ENCODE assay signal across 8 cellular contexts in genomic region chr11:65871811-65872548, GRCh38. TPM values are rescaled to one million over a fixed set of nuclear protein-coding genes. Genes with fewer than 3 reads are reported as not detected.
DNase-seq lines count a peak whose midpoint lies in the region; TF ChIP-seq lines count a peak whose summit lies in the region.

No MANE protein-coding gene starts in this region.

- 29 to 51% (median 47%) methylated on average over 10 to 26 of the region's 26 CpGs for WGBS in stomach, 5 donors

- DNase-seq in astrocyte of the spinal cord (ENCODE audit: low read depth, low spot score) = peak; percentile 34
- no peak for DNase-seq in stomach
- no peak for DNase-seq in NCI-H1092 (lab: John Stamatoyannopoulos, UW)
- DNase-seq in activated gamma-delta T cell treated with Interleukin-2 at 50 U/mL for 16 hours = no peak
- no peak for DNase-seq in NCI-H1694 treated with DMSO at 0.1 percent for 48 hours (lab: John Stamatoyannopoulos, UW)
- DNase-seq in NCI-H2029 (lab: John Stamatoyannopoulos, UW) = no peak

- no peak for TF ChIP-seq POLR2A in stomach (IDR thresholded peaks at IDR 0.05)

- H3K4me3 ChIP-seq in HUES6 (ENCODE audit: low read depth, low read length) = peak overlapping the region; percentile 71
- H3K4me3 ChIP-seq in astrocyte of the spinal cord (ENCODE audit: low read depth, low read length) = peak overlapping the region; percentile 65
- peak overlapping the region; percentile 60 to 63 (median 62) for H3K4me3 ChIP-seq in stomach

- H3K27me3 ChIP-seq in HUES6 (ENCODE audit: control insufficient read depth, insufficient read depth, low read length) (0 out of 2 replicates have a peak, but pooled peaks cover 2% of the 10 kb centered on the region), layer of hippocampus (ENCODE audit: control insufficient read depth, insufficient read depth, low read length) (no peaks in the 10 kb centered on the region), stomach (no peaks in the 10 kb centered on the region)

- H3K27ac ChIP-seq in HUES6 (ENCODE audit: low read depth, low read length) (no peak overlapping the region), layer of hippocampus (ENCODE audit: low read depth, low read length) (peak overlapping the region; percentile 75), stomach (peak overlapping the region; percentile 48 to 91 (median 87))

- TF ChIP-seq EP300 in stomach (IDR thresholded peaks at IDR 0.05) = no peak

- peaks cover 3% of the 10 kb centered on the region; the same call in 1 of the 2 replicates for H3K36me3 ChIP-seq in HUES6 (ENCODE audit: control insufficient read depth, insufficient read depth, low read length)
- H3K36me3 ChIP-seq in stomach = peaks cover 0 to 38% (median 26%) of the 10 kb centered on the region in 4 donors

- in situ Hi-C loops in astrocyte of the spinal cord (cut with HindIII; ENCODE audit: low sequenced_read_pairs) = no loop called here

- H3K9ac ChIP-seq in HUES6 (ENCODE audit: low read length) = peak overlapping the region; percentile 84

- intact Hi-C loops in stomach (cut with DNase I; ENCODE audit: low total_unique reads) = no loop called here

- TF ChIP-seq CTCF in astrocyte of the spinal cord (IDR thresholded peaks at IDR 0.05; ENCODE audit: low read depth, low read length) (peak; percentile 32), stomach (IDR thresholded peaks at IDR 0.05) (no peak)

- H3K9me3 ChIP-seq in HUES6 (ENCODE audit: control insufficient read depth, insufficient read depth, low read depth, low read length) = no peaks in the 10 kb centered on the region
- no peaks in the 10 kb centered on the region for H3K9me3 ChIP-seq in stomach

- H3K4me1 ChIP-seq in HUES6 (ENCODE audit: control insufficient read depth, insufficient read depth, low read length) (peaks cover 10% of the 10 kb centered on the region), stomach (peaks cover 34 to 55% (median 41%) of the 10 kb centered on the region in 4 donors)

RNA-seq across cellular contexts. Expression of gene EFEMP2, which starts 0.6 kb away (rescaled TPM):
- 10 to 100 TPM; 21.0 to 34.4 (median 23.3) TPM for total RNA-seq in stomach
- 10 to 100 TPM; 31.8 to 37.9 (median 36.0) TPM for polyA plus RNA-seq in stomach

RNA-seq across cellular contexts. Expression of gene CTSW, which starts 7.7 kb away (rescaled TPM):
- 1 to 10 TPM in 2 of 5 donors, under 1 TPM in 1, not detected in 2; 0.58 to 2.2 (median 1.1) TPM for total RNA-seq in stomach
- polyA plus RNA-seq in stomach = 1 to 10 TPM in 2 of 3 donors, under 1 TPM in 1; 0.43 to 2.7 (median 1.6) TPM

RNA-seq across cellular contexts. Expression of gene MUS81, which starts 11.7 kb away (rescaled TPM):
- 100 to 1,000 TPM in 2 of 5 donors, 10 to 100 TPM in 3; 26.4 to 162 (median 81.1) TPM for total RNA-seq in stomach
- 10 to 100 TPM; 32.7 to 64.6 (median 32.9) TPM for polyA plus RNA-seq in stomach

RNA-seq across cellular contexts. Expression of gene CFL1, which starts 14.0 kb away (rescaled TPM):
- total RNA-seq in stomach = 1,000 to 10,000 TPM in 1 of 5 donors, 100 to 1,000 TPM in 4; 389 to 1,430 (median 677) TPM
- polyA plus RNA-seq in stomach = 100 to 1,000 TPM; 534 to 874 (median 658) TPM

RNA-seq across cellular contexts. Expression of gene FIBP, which starts 16.3 kb away (rescaled TPM):
- 100 to 1,000 TPM in 2 of 5 donors, 10 to 100 TPM in 3; 25.4 to 488 (median 74.3) TPM for total RNA-seq in stomach
- 10 to 100 TPM; 45.2 to 76.5 (median 66.0) TPM for polyA plus RNA-seq in stomach
